Comparison of ENCODE assay signal across 9 cellular contexts in genomic region chr3:105746226-105746996, GRCh38.
DNase-seq lines count a peak whose midpoint lies in the region; ATAC-seq lines count a peak whose summit lies in the region.
"Had no signal": no experiment of that assay in that cellular context is flagged by ENCODE, and none has a peak within 500 bp of the region (broad histone marks: within the 10 kb centered on the region; RNA-seq: fewer than 3 reads in every experiment).

No MANE protein-coding gene starts in this region.

- peak overlapping the region; percentile 6 to 29 for H3K4me3 ChIP-seq in mucosa of rectum (ENCODE audit: low read length in 2 of 2)

- peaks cover 72% of the 10 kb centered on the region for H3K4me1 Mint-ChIP-seq in activated naive CD8-positive, alpha-beta T cell treated with anti-CD3 and anti-CD28 coated beads for 36 hours

- DNase-seq in DMS53 treated with DMSO at 0.1 percent for 48 hours (lab: John Stamatoyannopoulos, UW; ENCODE audit: unreplicated experiment), result peak; percentile 7
- no peak for DNase-seq in activated naive CD8-positive, alpha-beta T cell treated with anti-CD3 and anti-CD28 coated beads for 36 hours
- no peak for DNase-seq in stimulated activated CD4-positive, alpha-beta T cell treated with anti-CD3 and anti-CD28 coated beads, Interleukin-4, amount 100 ng/mL, for 24 hours
- DNase-seq in NCI-H69 (lab: John Stamatoyannopoulos, UW), result no peak
- no peak for DNase-seq in NCI-H2107 (lab: John Stamatoyannopoulos, UW)
- DNase-seq in SHP77 (lab: John Stamatoyannopoulos, UW), result no peak

- peak overlapping the region; percentile 45 to 64 for H3K27ac ChIP-seq in mucosa of rectum (ENCODE audit: low read depth in 2 of 2, low read length in 2 of 2)
- H3K27ac ChIP-seq: parathyroid adenoma had no signal

- peaks cover 76% of the 10 kb centered on the region for H3K36me3 Mint-ChIP-seq in activated naive CD8-positive, alpha-beta T cell treated with anti-CD3 and anti-CD28 coated beads for 36 hours

- peak overlapping the region in 1 of 2 donors; percentile 7 for H3K9ac ChIP-seq in mucosa of rectum (ENCODE audit: low read depth in 1 of 2, low read length in 2 of 2)
- H3K9ac ChIP-seq: parathyroid adenoma had no signal

- H3K9me3 Mint-ChIP-seq in activated naive CD8-positive, alpha-beta T cell treated with anti-CD3 and anti-CD28 coated beads for 36 hours, result peaks cover 8% of the 10 kb centered on the region

- H3K9me3 ChIP-seq in mucosa of rectum (ENCODE audit: control insufficient read depth in 2 of 2, low read length in 2 of 2), result no peaks in the 10 kb centered on the region

- peak; percentile 65 for ATAC-seq in HG02610 (IDR thresholded peaks at IDR 0.05; ENCODE audit: unreplicated experiment)

- H3K27me3 ChIP-seq in mucosa of rectum (ENCODE audit: control insufficient read depth in 2 of 2, insufficient read depth in 2 of 2, low read length in 2 of 2), result no peaks in the 10 kb centered on the region

- peak overlapping the region; percentile 66 for H3K4me3 Mint-ChIP-seq in activated naive CD8-positive, alpha-beta T cell treated with anti-CD3 and anti-CD28 coated beads for 36 hours

- no peaks in the 10 kb centered on the region for H3K27me3 Mint-ChIP-seq in activated naive CD8-positive, alpha-beta T cell treated with anti-CD3 and anti-CD28 coated beads for 36 hours

- peaks cover 8 to 18% of the 10 kb centered on the region in 2 donors for H3K4me1 ChIP-seq in mucosa of rectum (ENCODE audit: control insufficient read depth in 2 of 2, insufficient read depth in 2 of 2, low read length in 2 of 2)
- H3K4me1 ChIP-seq: parathyroid adenoma had no signal

- peak overlapping the region; percentile 89 for H3K27ac Mint-ChIP-seq in activated naive CD8-positive, alpha-beta T cell treated with anti-CD3 and anti-CD28 coated beads for 36 hours

- H3K36me3 ChIP-seq in mucosa of rectum (ENCODE audit: control insufficient read depth in 2 of 2, insufficient read depth in 2 of 2, low read length in 2 of 2), result peaks cover 0 to 6% of the 10 kb centered on the region in 2 donors
